ENCODE assay signal across 11 cellular contexts in genomic region chr6:44475417-44475778, GRCh38.
DNase-seq lines count a peak whose midpoint lies in the region; ATAC-seq, FAIRE-seq and TF ChIP-seq lines count a peak whose summit lies in the region.
"Had no signal": no experiment of that assay in that cellular context is flagged by ENCODE, and none has a peak within 500 bp of the region (broad histone marks: within the 10 kb centered on the region; RNA-seq: fewer than 3 reads in every experiment).

No MANE protein-coding gene starts in this region.

- no peak overlapping the region for H3K4ac ChIP-seq in H1 (replicated peaks; ENCODE audit: insufficient read length, low read depth, low read length)

- no peak for DNase-seq in mammary epithelial cell
- DNase-seq in breast epithelium (ENCODE audit: low spot score in 2 of 2), result no peak
- DNase-seq in H1 (ENCODE audit: low read depth in 1 of 2, low spot score in 2 of 2), result no peak
- no peak for DNase-seq in stimulated activated naive B cell treated with anti-CD40 and anti-IgM and Interleukin-4, amounts not matched to agents 10 μg/mL and 1 μg/mL and 100 μg/mL, for 72 hours
- DNase-seq in NCI-H1417 treated with DMSO at 0.1 percent for 48 hours (lab: John Stamatoyannopoulos, UW), result no peak
- no peak for DNase-seq in stimulated activated CD4-positive, alpha-beta T cell treated with anti-CD3 and anti-CD28 coated beads, Interleukin-15, amount 100 ng/mL, for 24 hours
- no peak for DNase-seq in cerebellar nuclear complex (lab: John Stamatoyannopoulos, UW)

- H3K18ac ChIP-seq in H1 (ENCODE audit: extremely low read depth, low read length), result no peak overlapping the region

- no peaks in the 10 kb centered on the region for H3K9me3 Mint-ChIP-seq in stimulated activated naive B cell treated with anti-CD40 and anti-IgM and Interleukin-4, amounts not matched to agents 10 μg/mL and 1 μg/mL and 100 μg/mL, for 72 hours

- TF ChIP-seq EP300 in H1 (IDR thresholded peaks at IDR 0.05; ENCODE audit: borderline replicate concordance in 1 of 2, low read depth in 2 of 2, low read length in 2 of 2), result no peak

- ATAC-seq in HG03354 (IDR thresholded peaks at IDR 0.05; ENCODE audit: poor library complexity, severe bottlenecking, unreplicated experiment), result peak; percentile 23
- peak; percentile 35 to 49 for ATAC-seq in stimulated activated naive B cell treated with anti-CD40 and anti-IgM and Interleukin-4, amounts not matched to agents 10 μg/mL and 1 μg/mL and 100 μg/mL, for 72 hours (replicated peaks)

- in situ Hi-C loops in mammary epithelial cell (cut with MboI; ENCODE audit: low sequenced_read_pairs in 2 of 2), result loop anchor here in 1 of 2 donors (5.0 to 10.0 kb wide), 2 partner anchors 949 to 1447 kb away; no protein-coding TSS in a partner anchor

- 20% methylated on average over 6 of the region's 6 CpGs for WGBS in mammary epithelial cell (ENCODE audit: low coverage, missing lambda C conversion rate)
- WGBS in H1 (ENCODE audit: extremely low coverage in 1 of 2, insufficient coverage in 1 of 2, insufficient read length in 1 of 2, insufficient replicate concordance in 2 of 2, low coverage in 1 of 2, low lambda C conversion rate in 2 of 2, missing lambda C conversion rate in 1 of 2), 2 experiments, result 23% methylated on average over 6 of the region's 6 CpGs; no CpG with 5 or more reads in 1 of the 2 experiments

- BruUV-seq in mammary epithelial cell (replicated peaks; lab: Mats Ljungman, UMichigan), result no TSS peak

- H3K23me2 ChIP-seq in H1 (ENCODE audit: low read depth, low read length), result no peaks in the 10 kb centered on the region

- intact Hi-C loops in mammary epithelial cell (cut with micrococcal nuclease), result loop anchor here (1.0 to 5.0 kb wide), 8 partner anchors 19 to 1447 kb away; no protein-coding TSS in a partner anchor
- intact Hi-C loops in breast epithelium (cut with DNase I; ENCODE audit: low total_unique reads), result loop anchor here (5.0 kb wide), 1 partner anchor 1447 kb away; no protein-coding TSS in a partner anchor

- no peak for TF ChIP-seq CTCF in mammary epithelial cell (conservative IDR thresholded peaks at IDR 0.05 in 1 of 2, IDR thresholded peaks at IDR 0.05 in 1 of 2; ENCODE audit: extremely low read depth in 1 of 2, insufficient read depth in 1 of 2, low read depth in 1 of 2, low read length in 2 of 2)
- TF ChIP-seq CTCF in breast epithelium (IDR thresholded peaks at IDR 0.05), result no peak
- no peak for TF ChIP-seq CTCF in H1 (IDR thresholded peaks at IDR 0.05; ENCODE audit: control extremely low read depth in 1 of 3, insufficient read depth in 1 of 3, low read depth in 1 of 3, low read length in 3 of 3)

- no peak overlapping the region for H4K91ac ChIP-seq in H1 (replicated peaks; ENCODE audit: insufficient read length, low read length)

- no peak overlapping the region for H3K27ac Mint-ChIP-seq in stimulated activated naive B cell treated with anti-CD40 and anti-IgM and Interleukin-4, amounts not matched to agents 10 μg/mL and 1 μg/mL and 100 μg/mL, for 72 hours

- no peak overlapping the region; the same call in 1 of the 2 replicates for H2BK15ac ChIP-seq in H1 (ENCODE audit: low read length)

- no peak overlapping the region for H3K4me3 Mint-ChIP-seq in stimulated activated naive B cell treated with anti-CD40 and anti-IgM and Interleukin-4, amounts not matched to agents 10 μg/mL and 1 μg/mL and 100 μg/mL, for 72 hours

- H2AFZ ChIP-seq in mammary epithelial cell (ENCODE audit: low read depth, low read length) (peak overlapping the region; percentile 60), H1 (ENCODE audit: low read length) (peak overlapping the region; percentile 18; the same call in 1 of the 2 replicates)

- no peak for FAIRE-seq in H1 (lab: Jason Lieb, UNC)
- FAIRE-seq: bronchial epithelial cell, small intestine had no signal

- H3K56ac ChIP-seq in H1 (replicated peaks; ENCODE audit: insufficient read length, low read depth, low read length), result no peak overlapping the region

- H3K27me3 ChIP-seq in mammary epithelial cell (ENCODE audit: insufficient read depth, low read length) (no peaks in the 10 kb centered on the region), breast epithelium (no peaks in the 10 kb centered on the region), H1 (replicated peaks in 1 of 4; ENCODE audit: control insufficient read depth in 3 of 4, extremely low read depth in 1 of 4, insufficient read depth in 3 of 4, low read length in 3 of 4) (no peaks in the 10 kb centered on the region)
- H3K27me3 ChIP-seq: upper lobe of left lung had no signal

- no peak overlapping the region for H4K5ac ChIP-seq in H1 (ENCODE audit: insufficient read length, low read depth, low read length)

- no peaks in the 10 kb centered on the region for H3K36me3 ChIP-seq in mammary epithelial cell (ENCODE audit: insufficient read depth, low read length)
- H3K36me3 ChIP-seq in breast epithelium, result no peaks in the 10 kb centered on the region
- H3K36me3 ChIP-seq in H1 (ENCODE audit: control insufficient read depth in 2 of 4, insufficient read depth in 4 of 4, low read length in 3 of 4), result no peaks in the 10 kb centered on the region
- H3K36me3 ChIP-seq: upper lobe of left lung had no signal

- H3K9me3 ChIP-seq in mammary epithelial cell (replicated peaks; ENCODE audit: insufficient read depth, low read length) (no peaks in the 10 kb centered on the region), breast epithelium (no peaks in the 10 kb centered on the region), H1 (ENCODE audit: insufficient read depth in 2 of 2, low read depth in 1 of 2, low read length in 1 of 2) (no peaks in the 10 kb centered on the region)
- H3K9me3 ChIP-seq: upper lobe of left lung had no signal

- dilution Hi-C loops in mammary epithelial cell (cut with HindIII; ENCODE audit: low sequenced_read_pairs), result no loop called here

- H2BK12ac ChIP-seq in H1 (ENCODE audit: low read depth, low read length), result no peak overlapping the region

- no peak overlapping the region for H3K23ac ChIP-seq in H1 (ENCODE audit: insufficient read length)

- TF ChIP-seq POLR2A in breast epithelium (IDR thresholded peaks at IDR 0.05), result no peak
- TF ChIP-seq POLR2A in H1 (IDR thresholded peaks at IDR 0.05; ENCODE audit: control extremely low read depth in 1 of 2, low read depth in 2 of 2, low read length in 2 of 2), result no peak

- H4K20me1 ChIP-seq in mammary epithelial cell (ENCODE audit: insufficient read depth, low read length) (no peaks in the 10 kb centered on the region), H1 (replicated peaks in 1 of 2; ENCODE audit: control insufficient read depth in 1 of 2, insufficient read depth in 2 of 2, low read length in 2 of 2) (no peaks in the 10 kb centered on the region)

- no peak overlapping the region for H2AK5ac ChIP-seq in H1 (ENCODE audit: low read depth, low read length)

- no peak overlapping the region for H2BK20ac ChIP-seq in H1 (ENCODE audit: low read length)

- no peak overlapping the region for H3K14ac ChIP-seq in H1 (ENCODE audit: insufficient read length)

- POLR2A ChIA-PET in H1 (lab: Charles Lee; ENCODE audit: partially characterized antibody), result interaction anchor here (0.7 to 1.1 kb wide), 3 partner anchors 12 to 903 kb away, joined by 3 to 4 read pairs (median 4); partner anchors contain the start of gene SUPT3H

- peaks cover 14 to 18% of the 10 kb centered on the region in 2 donors for H3K27me3 Mint-ChIP-seq in stimulated activated naive B cell treated with anti-CD40 and anti-IgM and Interleukin-4, amounts not matched to agents 10 μg/mL and 1 μg/mL and 100 μg/mL, for 72 hours

- no peak for TF ChIP-seq RAD21 in H1 (IDR thresholded peaks at IDR 0.05 in 1 of 2, conservative IDR thresholded peaks at IDR 0.05 in 1 of 2; ENCODE audit: low read depth in 2 of 2, low read length in 2 of 2)

- no peaks in the 10 kb centered on the region for H3K36me3 Mint-ChIP-seq in stimulated activated naive B cell treated with anti-CD40 and anti-IgM and Interleukin-4, amounts not matched to agents 10 μg/mL and 1 μg/mL and 100 μg/mL, for 72 hours

- no peaks in the 10 kb centered on the region for H3K79me1 ChIP-seq in H1 (ENCODE audit: low read depth, low read length)

- H3K9ac ChIP-seq in mammary epithelial cell (ENCODE audit: insufficient read depth, low read length) (no peak overlapping the region), H1 (replicated peaks in 1 of 4; ENCODE audit: extremely low read depth in 1 of 4, low read depth in 3 of 4, low read length in 3 of 4) (no peak overlapping the region)

- CTCF ChIA-PET in mammary epithelial cell (lab: Charles Lee; ENCODE audit: low non-redundant PET) (interaction anchor here (0.6 to 1.1 kb wide), 13 partner anchors 14 to 1449 kb away, joined by 3 to 10 read pairs (median 3); partner anchors contain the start of gene CDC5L), H1 (lab: Charles Lee; ENCODE audit: partially characterized antibody) (interaction anchor here (0.6 to 12.1 kb wide), 73 partner anchors 10 to 1537 kb away, joined by 3 to 135 read pairs (median 4); no protein-coding TSS in a partner anchor)

- H3K27ac ChIP-seq in mammary epithelial cell (ENCODE audit: insufficient read depth, low read depth, low read length), result no peak overlapping the region
- H3K27ac ChIP-seq in breast epithelium, result no peak overlapping the region
- no peak overlapping the region for H3K27ac ChIP-seq in H1 (ENCODE audit: low read depth, low read length)
- H3K27ac ChIP-seq: upper lobe of left lung had no signal

- peaks cover 0 to 5% of the 10 kb centered on the region in 2 donors for H3K4me1 Mint-ChIP-seq in stimulated activated naive B cell treated with anti-CD40 and anti-IgM and Interleukin-4, amounts not matched to agents 10 μg/mL and 1 μg/mL and 100 μg/mL, for 72 hours

- H3K4me2 ChIP-seq in mammary epithelial cell (ENCODE audit: insufficient read depth, low read depth, low read length) (peak overlapping the region; percentile 28), H1 (ENCODE audit: insufficient read depth in 1 of 2, low read depth in 2 of 2, low read length in 2 of 2) (peak overlapping the region in 1 of 2 experiments; percentile 28; a peak in 1 of 4 replicates)

- H3K4me3 ChIP-seq in mammary epithelial cell (replicated peaks in 1 of 3; ENCODE audit: insufficient read depth in 1 of 3, low read depth in 2 of 3, low read length in 3 of 3), result no peak overlapping the region
- peak overlapping the region in 1 of 3 donors; percentile 13 for H3K4me3 ChIP-seq in breast epithelium
- no peak overlapping the region for H3K4me3 ChIP-seq in H1 (ENCODE audit: extremely low read depth in 1 of 4, insufficient read depth in 2 of 4, low read depth in 3 of 4, low read length in 4 of 4)

- H3K79me2 ChIP-seq in mammary epithelial cell (ENCODE audit: insufficient read depth, low read length), result no peaks in the 10 kb centered on the region
- no peaks in the 10 kb centered on the region for H3K79me2 ChIP-seq in H1 (ENCODE audit: control insufficient read depth in 1 of 2, insufficient read depth in 2 of 2, low read length in 2 of 2)

- no peak overlapping the region for H2BK120ac ChIP-seq in H1 (replicated peaks; ENCODE audit: low read depth, low read length)

- peaks cover 15% of the 10 kb centered on the region for H3K4me1 ChIP-seq in mammary epithelial cell (ENCODE audit: insufficient read depth, low read length)
- no peaks in the 10 kb centered on the region for H3K4me1 ChIP-seq in breast epithelium
- peaks cover 0 to 15% (median 11%) of the 10 kb centered on the region in 4 experiments; a peak in 5 of 7 replicates for H3K4me1 ChIP-seq in H1 (replicated peaks in 1 of 4; ENCODE audit: control insufficient read depth in 3 of 4, insufficient read depth in 4 of 4, low read length in 3 of 4)

- H2BK5ac ChIP-seq in H1 (ENCODE audit: low read depth, low read length), result no peak overlapping the region; the same call in 1 of the 2 replicates

- no peak overlapping the region for H4K8ac ChIP-seq in H1 (ENCODE audit: extremely low read depth, insufficient read depth, low read length)
